9 cellular contexts compared by ENCODE assay signal in genomic region chr2:134253117-134253704, GRCh38. TPM values are rescaled to one million over a fixed set of nuclear protein-coding genes. Genes with fewer than 3 reads are reported as not detected.
DNase-seq lines count a peak whose midpoint lies in the region; ATAC-seq and TF ChIP-seq lines count a peak whose summit lies in the region.
"Had no signal": no experiment of that assay in that cellular context is flagged by ENCODE, and none has a peak within 500 bp of the region (broad histone marks: within the 10 kb centered on the region; RNA-seq: fewer than 3 reads in every experiment).

No MANE protein-coding gene starts in this region.

- peaks cover 0 to 19% (median 7%) of the 10 kb centered on the region in 6 donors for H3K36me3 ChIP-seq in spleen

- no peak overlapping the region for H3K4me3 Mint-ChIP-seq in activated CD8-positive, alpha-beta memory T cell treated with anti-CD3 and anti-CD28 coated beads, Interleukin-2, amount 10 ng/mL, durations not matched to agents 7 days and 5 days

- H3K27ac ChIP-seq in spleen, result peak overlapping the region; percentile 22 to 90 (median 65)

- no peak for TF ChIP-seq POLR2A in spleen (IDR thresholded peaks at IDR 0.05)

- ATAC-seq in activated CD8-positive, alpha-beta memory T cell treated with anti-CD3 and anti-CD28 coated beads, Interleukin-2, amount 10 ng/mL, durations not matched to agents 7 days and 5 days, result peak; percentile 48
- peak; percentile 59 for ATAC-seq in GM21717 (IDR thresholded peaks at IDR 0.05; ENCODE audit: unreplicated experiment)
- ATAC-seq in HG03520 (IDR thresholded peaks at IDR 0.05; ENCODE audit: unreplicated experiment), result peak; percentile 60

- peaks cover 37 to 99% (median 82%) of the 10 kb centered on the region in 6 donors for H3K4me1 ChIP-seq in spleen

- H3K9me3 Mint-ChIP-seq in activated CD8-positive, alpha-beta memory T cell treated with anti-CD3 and anti-CD28 coated beads, Interleukin-2, amount 10 ng/mL, durations not matched to agents 7 days and 5 days (ENCODE audit: low read depth), result no peaks in the 10 kb centered on the region

- peak; percentile 58 for DNase-seq in activated CD8-positive, alpha-beta memory T cell treated with anti-CD3 and anti-CD28 coated beads, Interleukin-2, amount 10 ng/mL, durations not matched to agents 7 days and 5 days
- no peak for DNase-seq in activated CD8-positive, alpha-beta memory T cell treated with anti-CD3 and anti-CD28 coated beads, Interleukin-2, amount 50 U/mL, for 48 hours
- DNase-seq in spleen, result no peak
- DNase-seq in GM10248 (ENCODE audit: extremely low spot score), result no peak
- no peak for DNase-seq in stimulated activated CD4-positive, alpha-beta T cell treated with anti-CD3 and anti-CD28 coated beads, Interleukin-4, amount 100 ng/mL, for 4 hours
- no peak for DNase-seq in hippocampal formation (lab: John Stamatoyannopoulos, UW)

- CTCF ChIA-PET in activated CD8-positive, alpha-beta memory T cell treated with anti-CD3 and anti-CD28 coated beads, Interleukin-2, amount 10 ng/mL, durations not matched to agents 7 days and 5 days (lab: Charles Lee), result interaction anchor here (0.7 to 2.2 kb wide), 11 partner anchors 8 to 159 kb away, joined by 3 to 6 read pairs (median 4); no protein-coding TSS in a partner anchor
- CTCF ChIA-PET in GM10248 (lab: Yijun Ruan, JAX), result interaction anchor here (1.0 to 3.2 kb wide), 14 partner anchors 8 to 158 kb away, joined by 3 to 25 read pairs (median 4); no protein-coding TSS in a partner anchor

- no peaks in the 10 kb centered on the region for H3K9me3 ChIP-seq in spleen

- POLR2A ChIA-PET in GM10248 (lab: Yijun Ruan, JAX), result interaction anchor here (0.6 kb wide), 1 partner anchor 1681 kb away, joined by 4 read pairs; no protein-coding TSS in a partner anchor

- intact Hi-C loops in spleen (cut with DNase I; ENCODE audit: low total_unique reads), result no loop called here

- peaks cover 81% of the 10 kb centered on the region for H3K4me1 Mint-ChIP-seq in activated CD8-positive, alpha-beta memory T cell treated with anti-CD3 and anti-CD28 coated beads, Interleukin-2, amount 10 ng/mL, durations not matched to agents 7 days and 5 days

- H3K4me3 ChIP-seq in spleen, result peak overlapping the region in 2 of 8 donors; percentile 36 to 59
- H3K4me3 ChIP-seq: lung had no signal

- 81 to 99% (median 91%) methylated on average over 4 of the region's 4 CpGs for WGBS in spleen, 5 donors

- H3K27me3 Mint-ChIP-seq in activated CD8-positive, alpha-beta memory T cell treated with anti-CD3 and anti-CD28 coated beads, Interleukin-2, amount 10 ng/mL, durations not matched to agents 7 days and 5 days, result peaks cover 53% of the 10 kb centered on the region

- H3K27me3 ChIP-seq in spleen (replicated peaks in 1 of 7), result no peaks in the 10 kb centered on the region

- H3K27ac Mint-ChIP-seq in activated CD8-positive, alpha-beta memory T cell treated with anti-CD3 and anti-CD28 coated beads, Interleukin-2, amount 10 ng/mL, durations not matched to agents 7 days and 5 days, result no peak overlapping the region

- peaks cover 20% of the 10 kb centered on the region for H3K36me3 Mint-ChIP-seq in activated CD8-positive, alpha-beta memory T cell treated with anti-CD3 and anti-CD28 coated beads, Interleukin-2, amount 10 ng/mL, durations not matched to agents 7 days and 5 days

- no peak for TF ChIP-seq CTCF in spleen (IDR thresholded peaks at IDR 0.05 in 8 of 11, conservative IDR thresholded peaks at IDR 0.05 in 3 of 11)
- no peak for TF ChIP-seq CTCF in GM10248 (IDR thresholded peaks at IDR 0.05; ENCODE audit: control extremely low read depth, extremely low read depth, low read depth, missing control alignments)

RNA-seq across cellular contexts. Expression of gene MGAT5, which starts 0.7 kb away (rescaled TPM):
- 10 to 100 TPM; 40.3 to 43.6 TPM for total RNA-seq in activated CD8-positive, alpha-beta memory T cell treated with anti-CD3 and anti-CD28 coated beads, Interleukin-2, amount 10 ng/mL, durations not matched to agents 7 days and 5 days
- total RNA-seq in spleen, result 100 to 1,000 TPM in 4 of 7 donors, 10 to 100 TPM in 3; 81.0 to 110 (median 101) TPM
- 10 to 100 TPM; 11.2 to 17.5 (median 14.4) TPM for polyA plus RNA-seq in spleen
